Comparison of ENCODE assay signal across 1 cellular context in genomic region chr18:48942554-48943261, GRCh38.
TF ChIP-seq lines count a peak whose summit lies in the region.

No MANE protein-coding gene starts in this region.

TF ChIP-seq in HepG2, 621 proteins besides CTCF, POLR2A, EP300 and RAD21 (continued from another document and continues in another):
- TF ChIP-seq, protein P1, sequence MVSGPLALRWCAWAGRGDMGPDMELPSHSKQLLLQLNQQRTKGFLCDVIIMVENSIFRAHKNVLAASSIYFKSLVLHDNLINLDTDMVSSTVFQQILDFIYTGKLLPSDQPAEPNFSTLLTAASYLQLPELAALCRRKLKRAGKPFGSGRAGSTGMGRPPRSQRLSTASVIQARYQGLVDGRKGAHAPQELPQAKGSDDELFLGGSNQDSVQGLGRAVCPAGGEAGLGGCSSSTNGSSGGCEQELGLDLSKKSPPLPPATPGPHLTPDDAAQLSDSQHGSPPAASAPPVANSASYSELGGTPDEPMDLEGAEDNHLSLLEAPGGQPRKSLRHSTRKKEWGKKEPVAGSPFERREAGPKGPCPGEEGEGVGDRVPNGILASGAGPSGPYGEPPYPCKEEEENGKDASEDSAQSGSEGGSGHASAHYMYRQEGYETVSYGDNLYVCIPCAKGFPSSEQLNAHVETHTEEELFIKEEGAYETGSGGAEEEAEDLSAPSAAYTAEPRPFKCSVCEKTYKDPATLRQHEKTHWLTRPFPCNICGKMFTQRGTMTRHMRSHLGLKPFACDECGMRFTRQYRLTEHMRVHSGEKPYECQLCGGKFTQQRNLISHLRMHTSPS (CRISPR knock-in tag; IDR thresholded peaks at IDR 0.05; ENCODE audit: low read depth), result 0 out of 2 replicates have a peak, but pooled peaks have one; percentile 46
- no peak for TF ChIP-seq ZFP36 (IDR thresholded peaks at IDR 0.05; ENCODE audit: borderline replicate concordance, low read depth, low read length, partially characterized antibody)
- no peak for TF ChIP-seq YEATS4 (CRISPR knock-in tag; IDR thresholded peaks at IDR 0.05; ENCODE audit: borderline replicate concordance)
- TF ChIP-seq ZNF34 (CRISPR knock-in tag; IDR thresholded peaks at IDR 0.05; ENCODE audit: borderline replicate concordance), result no peak
- TF ChIP-seq SALL1 (CRISPR knock-in tag; IDR thresholded peaks at IDR 0.05), result peak; percentile 75
- TF ChIP-seq ZKSCAN5 (CRISPR knock-in tag; IDR thresholded peaks at IDR 0.05), result no peak
- TF ChIP-seq, protein P2, sequence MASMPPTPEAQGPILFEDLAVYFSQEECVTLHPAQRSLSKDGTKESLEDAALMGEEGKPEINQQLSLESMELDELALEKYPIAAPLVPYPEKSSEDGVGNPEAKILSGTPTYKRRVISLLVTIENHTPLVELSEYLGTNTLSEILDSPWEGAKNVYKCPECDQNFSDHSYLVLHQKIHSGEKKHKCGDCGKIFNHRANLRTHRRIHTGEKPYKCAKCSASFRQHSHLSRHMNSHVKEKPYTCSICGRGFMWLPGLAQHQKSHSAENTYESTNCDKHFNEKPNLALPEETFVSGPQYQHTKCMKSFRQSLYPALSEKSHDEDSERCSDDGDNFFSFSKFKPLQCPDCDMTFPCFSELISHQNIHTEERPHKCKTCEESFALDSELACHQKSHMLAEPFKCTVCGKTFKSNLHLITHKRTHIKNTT (CRISPR knock-in tag; IDR thresholded peaks at IDR 0.05), result no peak
- no peak for TF ChIP-seq TRIM24 (CRISPR knock-in tag; IDR thresholded peaks at IDR 0.05)
- no peak for TF ChIP-seq AKAP8 (CRISPR knock-in tag; IDR thresholded peaks at IDR 0.05)
- TF ChIP-seq RORA (CRISPR knock-in tag; IDR thresholded peaks at IDR 0.05), result no peak
- TF ChIP-seq, protein P3, sequence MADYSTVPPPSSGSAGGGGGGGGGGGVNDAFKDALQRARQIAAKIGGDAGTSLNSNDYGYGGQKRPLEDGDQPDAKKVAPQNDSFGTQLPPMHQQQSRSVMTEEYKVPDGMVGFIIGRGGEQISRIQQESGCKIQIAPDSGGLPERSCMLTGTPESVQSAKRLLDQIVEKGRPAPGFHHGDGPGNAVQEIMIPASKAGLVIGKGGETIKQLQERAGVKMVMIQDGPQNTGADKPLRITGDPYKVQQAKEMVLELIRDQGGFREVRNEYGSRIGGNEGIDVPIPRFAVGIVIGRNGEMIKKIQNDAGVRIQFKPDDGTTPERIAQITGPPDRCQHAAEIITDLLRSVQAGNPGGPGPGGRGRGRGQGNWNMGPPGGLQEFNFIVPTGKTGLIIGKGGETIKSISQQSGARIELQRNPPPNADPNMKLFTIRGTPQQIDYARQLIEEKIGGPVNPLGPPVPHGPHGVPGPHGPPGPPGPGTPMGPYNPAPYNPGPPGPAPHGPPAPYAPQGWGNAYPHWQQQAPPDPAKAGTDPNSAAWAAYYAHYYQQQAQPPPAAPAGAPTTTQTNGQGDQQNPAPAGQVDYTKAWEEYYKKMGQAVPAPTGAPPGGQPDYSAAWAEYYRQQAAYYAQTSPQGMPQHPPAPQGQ (CRISPR knock-in tag; IDR thresholded peaks at IDR 0.05; ENCODE audit: borderline replicate concordance), result no peak
- TF ChIP-seq SMAD1 (CRISPR knock-in tag; IDR thresholded peaks at IDR 0.05; ENCODE audit: borderline replicate concordance, low read depth), result no peak
- TF ChIP-seq MAZ (IDR thresholded peaks at IDR 0.05; ENCODE audit: borderline replicate concordance, low read depth, low read length), result no peak
- TF ChIP-seq MAZ (CRISPR knock-in tag; IDR thresholded peaks at IDR 0.05; ENCODE audit: low read depth), result no peak
- TF ChIP-seq ZNF101 (CRISPR knock-in tag; IDR thresholded peaks at IDR 0.05; ENCODE audit: borderline replicate concordance, low read depth), result no peak
- peak; percentile 63 for TF ChIP-seq TBX2 (CRISPR knock-in tag; IDR thresholded peaks at IDR 0.05; ENCODE audit: borderline replicate concordance)
- TF ChIP-seq PAXIP1 (CRISPR knock-in tag; conservative IDR thresholded peaks at IDR 0.05), result peak; percentile 70
- TF ChIP-seq ISX (CRISPR knock-in tag; conservative IDR thresholded peaks at IDR 0.05), result no peak
- no peak for TF ChIP-seq TBL1XR1 (IDR thresholded peaks at IDR 0.05; ENCODE audit: borderline replicate concordance, low read length, partially characterized antibody)
- no peak for TF ChIP-seq KDM4B (CRISPR knock-in tag; IDR thresholded peaks at IDR 0.05)
- no peak for TF ChIP-seq AGO1 (IDR thresholded peaks at IDR 0.05; ENCODE audit: low read depth, low read length, poor library complexity, severe bottlenecking)
- TF ChIP-seq NR2F2 (IDR thresholded peaks at IDR 0.05; ENCODE audit: borderline replicate concordance, low read depth), result peak; percentile 53; the same call in 1 of the 2 replicates
- no peak for TF ChIP-seq ZNF549 (CRISPR knock-in tag; IDR thresholded peaks at IDR 0.05)
- no peak for TF ChIP-seq MTF2 (CRISPR knock-in tag; IDR thresholded peaks at IDR 0.05; ENCODE audit: borderline replicate concordance)
- TF ChIP-seq KLF11 (CRISPR knock-in tag; IDR thresholded peaks at IDR 0.05), result no peak
- no peak for TF ChIP-seq NFIB (CRISPR knock-in tag; IDR thresholded peaks at IDR 0.05; ENCODE audit: borderline replicate concordance)
- TF ChIP-seq ZBTB7A (CRISPR knock-in tag; IDR thresholded peaks at IDR 0.05), result no peak
- TF ChIP-seq NCOA1 (CRISPR knock-in tag; IDR thresholded peaks at IDR 0.05), result no peak
- peak; percentile 58; the same call in 1 of the 2 replicates for TF ChIP-seq ELF3 (CRISPR knock-in tag; IDR thresholded peaks at IDR 0.05)
- TF ChIP-seq, protein P4, sequence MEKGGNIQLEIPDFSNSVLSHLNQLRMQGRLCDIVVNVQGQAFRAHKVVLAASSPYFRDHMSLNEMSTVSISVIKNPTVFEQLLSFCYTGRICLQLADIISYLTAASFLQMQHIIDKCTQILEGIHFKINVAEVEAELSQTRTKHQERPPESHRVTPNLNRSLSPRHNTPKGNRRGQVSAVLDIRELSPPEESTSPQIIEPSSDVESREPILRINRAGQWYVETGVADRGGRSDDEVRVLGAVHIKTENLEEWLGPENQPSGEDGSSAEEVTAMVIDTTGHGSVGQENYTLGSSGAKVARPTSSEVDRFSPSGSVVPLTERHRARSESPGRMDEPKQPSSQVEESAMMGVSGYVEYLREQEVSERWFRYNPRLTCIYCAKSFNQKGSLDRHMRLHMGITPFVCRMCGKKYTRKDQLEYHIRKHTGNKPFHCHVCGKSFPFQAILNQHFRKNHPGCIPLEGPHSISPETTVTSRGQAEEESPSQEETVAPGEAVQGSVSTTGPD (CRISPR knock-in tag; IDR thresholded peaks at IDR 0.05), result no peak
- TF ChIP-seq, protein P5, sequence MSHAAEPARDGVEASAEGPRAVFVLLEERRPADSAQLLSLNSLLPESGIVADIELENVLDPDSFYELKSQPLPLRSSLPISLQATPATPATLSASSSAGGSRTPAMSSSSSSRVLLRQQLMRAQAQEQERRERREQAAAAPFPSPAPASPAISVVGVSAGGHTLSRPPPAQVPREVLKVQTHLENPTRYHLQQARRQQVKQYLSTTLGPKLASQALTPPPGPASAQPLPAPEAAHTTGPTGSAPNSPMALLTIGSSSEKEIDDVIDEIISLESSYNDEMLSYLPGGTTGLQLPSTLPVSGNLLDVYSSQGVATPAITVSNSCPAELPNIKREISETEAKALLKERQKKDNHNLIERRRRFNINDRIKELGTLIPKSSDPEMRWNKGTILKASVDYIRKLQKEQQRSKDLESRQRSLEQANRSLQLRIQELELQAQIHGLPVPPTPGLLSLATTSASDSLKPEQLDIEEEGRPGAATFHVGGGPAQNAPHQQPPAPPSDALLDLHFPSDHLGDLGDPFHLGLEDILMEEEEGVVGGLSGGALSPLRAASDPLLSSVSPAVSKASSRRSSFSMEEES (CRISPR knock-in tag; IDR thresholded peaks at IDR 0.05), result peak; percentile 56; the same call in 1 of the 2 replicates
- 0 out of 2 replicates have a peak, but pooled peaks have one; percentile 46 for TF ChIP-seq ZNF777 (CRISPR knock-in tag; IDR thresholded peaks at IDR 0.05)
- peak; percentile 87 for TF ChIP-seq RXRB (CRISPR knock-in tag; IDR thresholded peaks at IDR 0.05; ENCODE audit: borderline replicate concordance)
- TF ChIP-seq ZNF484 (CRISPR knock-in tag; IDR thresholded peaks at IDR 0.05; ENCODE audit: borderline replicate concordance, low read depth), result no peak
- no peak for TF ChIP-seq CAMTA2 (CRISPR knock-in tag; IDR thresholded peaks at IDR 0.05; ENCODE audit: borderline replicate concordance)
- TF ChIP-seq JARID2 (CRISPR knock-in tag; IDR thresholded peaks at IDR 0.05; ENCODE audit: insufficient replicate concordance), result no peak
- no peak for TF ChIP-seq SYNCRIP (IDR thresholded peaks at IDR 0.05; ENCODE audit: insufficient read depth, low read depth, low read length)
- 0 out of 2 replicates have a peak, but pooled peaks have one; percentile 40 for TF ChIP-seq ZNF792 (CRISPR knock-in tag; IDR thresholded peaks at IDR 0.05)
- TF ChIP-seq, protein P6, sequence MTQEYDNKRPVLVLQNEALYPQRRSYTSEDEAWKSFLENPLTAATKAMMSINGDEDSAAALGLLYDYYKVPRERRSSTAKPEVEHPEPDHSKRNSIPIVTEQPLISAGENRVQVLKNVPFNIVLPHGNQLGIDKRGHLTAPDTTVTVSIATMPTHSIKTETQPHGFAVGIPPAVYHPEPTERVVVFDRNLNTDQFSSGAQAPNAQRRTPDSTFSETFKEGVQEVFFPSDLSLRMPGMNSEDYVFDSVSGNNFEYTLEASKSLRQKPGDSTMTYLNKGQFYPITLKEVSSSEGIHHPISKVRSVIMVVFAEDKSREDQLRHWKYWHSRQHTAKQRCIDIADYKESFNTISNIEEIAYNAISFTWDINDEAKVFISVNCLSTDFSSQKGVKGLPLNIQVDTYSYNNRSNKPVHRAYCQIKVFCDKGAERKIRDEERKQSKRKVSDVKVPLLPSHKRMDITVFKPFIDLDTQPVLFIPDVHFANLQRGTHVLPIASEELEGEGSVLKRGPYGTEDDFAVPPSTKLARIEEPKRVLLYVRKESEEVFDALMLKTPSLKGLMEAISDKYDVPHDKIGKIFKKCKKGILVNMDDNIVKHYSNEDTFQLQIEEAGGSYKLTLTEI (CRISPR knock-in tag; conservative IDR thresholded peaks at IDR 0.05), result no peak
- peak; percentile 77; the same call in 1 of the 2 replicates for TF ChIP-seq NCOR1 (IDR thresholded peaks at IDR 0.05; ENCODE audit: borderline replicate concordance, low read length)
- TF ChIP-seq, protein P7, sequence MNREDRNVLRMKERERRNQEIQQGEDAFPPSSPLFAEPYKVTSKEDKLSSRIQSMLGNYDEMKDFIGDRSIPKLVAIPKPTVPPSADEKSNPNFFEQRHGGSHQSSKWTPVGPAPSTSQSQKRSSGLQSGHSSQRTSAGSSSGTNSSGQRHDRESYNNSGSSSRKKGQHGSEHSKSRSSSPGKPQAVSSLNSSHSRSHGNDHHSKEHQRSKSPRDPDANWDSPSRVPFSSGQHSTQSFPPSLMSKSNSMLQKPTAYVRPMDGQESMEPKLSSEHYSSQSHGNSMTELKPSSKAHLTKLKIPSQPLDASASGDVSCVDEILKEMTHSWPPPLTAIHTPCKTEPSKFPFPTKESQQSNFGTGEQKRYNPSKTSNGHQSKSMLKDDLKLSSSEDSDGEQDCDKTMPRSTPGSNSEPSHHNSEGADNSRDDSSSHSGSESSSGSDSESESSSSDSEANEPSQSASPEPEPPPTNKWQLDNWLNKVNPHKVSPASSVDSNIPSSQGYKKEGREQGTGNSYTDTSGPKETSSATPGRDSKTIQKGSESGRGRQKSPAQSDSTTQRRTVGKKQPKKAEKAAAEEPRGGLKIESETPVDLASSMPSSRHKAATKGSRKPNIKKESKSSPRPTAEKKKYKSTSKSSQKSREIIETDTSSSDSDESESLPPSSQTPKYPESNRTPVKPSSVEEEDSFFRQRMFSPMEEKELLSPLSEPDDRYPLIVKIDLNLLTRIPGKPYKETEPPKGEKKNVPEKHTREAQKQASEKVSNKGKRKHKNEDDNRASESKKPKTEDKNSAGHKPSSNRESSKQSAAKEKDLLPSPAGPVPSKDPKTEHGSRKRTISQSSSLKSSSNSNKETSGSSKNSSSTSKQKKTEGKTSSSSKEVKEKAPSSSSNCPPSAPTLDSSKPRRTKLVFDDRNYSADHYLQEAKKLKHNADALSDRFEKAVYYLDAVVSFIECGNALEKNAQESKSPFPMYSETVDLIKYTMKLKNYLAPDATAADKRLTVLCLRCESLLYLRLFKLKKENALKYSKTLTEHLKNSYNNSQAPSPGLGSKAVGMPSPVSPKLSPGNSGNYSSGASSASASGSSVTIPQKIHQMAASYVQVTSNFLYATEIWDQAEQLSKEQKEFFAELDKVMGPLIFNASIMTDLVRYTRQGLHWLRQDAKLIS (CRISPR knock-in tag; IDR thresholded peaks at IDR 0.05), result no peak
- TF ChIP-seq NR2C2 (CRISPR knock-in tag; IDR thresholded peaks at IDR 0.05; ENCODE audit: borderline replicate concordance), result peak; percentile 61; the same call in 1 of the 2 replicates
- TF ChIP-seq MIER3 (CRISPR knock-in tag; IDR thresholded peaks at IDR 0.05; ENCODE audit: borderline replicate concordance), result peak; percentile 52
- TF ChIP-seq ZNF720 (CRISPR knock-in tag; IDR thresholded peaks at IDR 0.05), result no peak
- TF ChIP-seq ZC3H4 (CRISPR knock-in tag; IDR thresholded peaks at IDR 0.05; ENCODE audit: borderline replicate concordance), result no peak
- 0 out of 2 replicates have a peak, but pooled peaks have one; percentile 30 for TF ChIP-seq TAF1 (CRISPR knock-in tag; IDR thresholded peaks at IDR 0.05)
- TF ChIP-seq HMG20A (CRISPR knock-in tag; IDR thresholded peaks at IDR 0.05; ENCODE audit: borderline replicate concordance), result peak; percentile 65; the same call in 1 of the 2 replicates
- TF ChIP-seq KAT8 (CRISPR knock-in tag; IDR thresholded peaks at IDR 0.05), result peak; percentile 50; the same call in 1 of the 2 replicates
- 0 out of 2 replicates have a peak, but pooled peaks have one; percentile 32 for TF ChIP-seq POLR2AphosphoS5 (IDR thresholded peaks at IDR 0.05; ENCODE audit: low read depth, low read length)
